ENCODE assay signal across 1 cellular context in genomic region chr20:19403549-19403948, GRCh38.
TF ChIP-seq lines count a peak whose summit lies in the region.

No MANE protein-coding gene starts in this region.

TF ChIP-seq in GM23338, 12 proteins besides CTCF, POLR2A, EP300 and RAD21 (continued from another document):
- TF ChIP-seq ZNF462 (CRISPR knock-in tag; IDR thresholded peaks at IDR 0.05) (no peak), REST (IDR thresholded peaks at IDR 0.05; ENCODE audit: unreplicated experiment) (no peak), EZH2 (IDR thresholded peaks at IDR 0.05; ENCODE audit: low read depth, unreplicated experiment) (no peak)
